2 cellular contexts compared by ENCODE assay signal in the genomic region with DNA sequence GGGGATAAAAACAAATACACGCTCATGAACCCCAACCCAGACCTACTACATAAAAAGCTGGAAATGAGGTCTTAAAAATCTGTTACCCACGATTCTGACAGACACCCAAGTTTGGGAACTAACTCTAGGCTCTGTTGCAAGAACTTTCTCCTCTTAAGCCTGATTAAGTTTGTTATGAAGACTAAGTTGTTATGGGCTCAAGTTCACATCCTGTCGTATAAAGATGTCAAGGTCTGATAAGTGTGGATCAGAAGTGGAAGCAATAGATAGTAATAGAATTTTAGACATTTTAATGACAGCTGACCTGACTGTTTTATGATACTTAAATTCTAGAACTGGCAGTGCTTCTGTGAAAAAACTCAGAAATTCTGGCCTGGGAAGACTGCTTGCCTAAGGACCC.
TF ChIP-seq lines count a peak whose summit lies in the region.

No MANE protein-coding gene starts in this region.

TF ChIP-seq in liver, 16 proteins besides CTCF, POLR2A, EP300 and RAD21:
- TF ChIP-seq FOXA1 (IDR thresholded peaks at IDR 0.05) (no peak), YY1 (IDR thresholded peaks at IDR 0.05) (no peak), HNF4G (IDR thresholded peaks at IDR 0.05) (no peak), SP1 (IDR thresholded peaks at IDR 0.05) (no peak), JUND (IDR thresholded peaks at IDR 0.05) (no peak), NR2F2 (IDR thresholded peaks at IDR 0.05) (no peak), EGR1 (IDR thresholded peaks at IDR 0.05; ENCODE audit: low read depth in 2 of 2) (no peak)
- TF ChIP-seq, protein P1, sequence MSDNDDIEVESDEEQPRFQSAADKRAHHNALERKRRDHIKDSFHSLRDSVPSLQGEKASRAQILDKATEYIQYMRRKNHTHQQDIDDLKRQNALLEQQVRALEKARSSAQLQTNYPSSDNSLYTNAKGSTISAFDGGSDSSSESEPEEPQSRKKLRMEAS (IDR thresholded peaks at IDR 0.05), result no peak
- TF ChIP-seq, protein P2, sequence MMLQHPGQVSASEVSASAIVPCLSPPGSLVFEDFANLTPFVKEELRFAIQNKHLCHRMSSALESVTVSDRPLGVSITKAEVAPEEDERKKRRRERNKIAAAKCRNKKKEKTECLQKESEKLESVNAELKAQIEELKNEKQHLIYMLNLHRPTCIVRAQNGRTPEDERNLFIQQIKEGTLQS (IDR thresholded peaks at IDR 0.05), result no peak
- TF ChIP-seq, protein P3, sequence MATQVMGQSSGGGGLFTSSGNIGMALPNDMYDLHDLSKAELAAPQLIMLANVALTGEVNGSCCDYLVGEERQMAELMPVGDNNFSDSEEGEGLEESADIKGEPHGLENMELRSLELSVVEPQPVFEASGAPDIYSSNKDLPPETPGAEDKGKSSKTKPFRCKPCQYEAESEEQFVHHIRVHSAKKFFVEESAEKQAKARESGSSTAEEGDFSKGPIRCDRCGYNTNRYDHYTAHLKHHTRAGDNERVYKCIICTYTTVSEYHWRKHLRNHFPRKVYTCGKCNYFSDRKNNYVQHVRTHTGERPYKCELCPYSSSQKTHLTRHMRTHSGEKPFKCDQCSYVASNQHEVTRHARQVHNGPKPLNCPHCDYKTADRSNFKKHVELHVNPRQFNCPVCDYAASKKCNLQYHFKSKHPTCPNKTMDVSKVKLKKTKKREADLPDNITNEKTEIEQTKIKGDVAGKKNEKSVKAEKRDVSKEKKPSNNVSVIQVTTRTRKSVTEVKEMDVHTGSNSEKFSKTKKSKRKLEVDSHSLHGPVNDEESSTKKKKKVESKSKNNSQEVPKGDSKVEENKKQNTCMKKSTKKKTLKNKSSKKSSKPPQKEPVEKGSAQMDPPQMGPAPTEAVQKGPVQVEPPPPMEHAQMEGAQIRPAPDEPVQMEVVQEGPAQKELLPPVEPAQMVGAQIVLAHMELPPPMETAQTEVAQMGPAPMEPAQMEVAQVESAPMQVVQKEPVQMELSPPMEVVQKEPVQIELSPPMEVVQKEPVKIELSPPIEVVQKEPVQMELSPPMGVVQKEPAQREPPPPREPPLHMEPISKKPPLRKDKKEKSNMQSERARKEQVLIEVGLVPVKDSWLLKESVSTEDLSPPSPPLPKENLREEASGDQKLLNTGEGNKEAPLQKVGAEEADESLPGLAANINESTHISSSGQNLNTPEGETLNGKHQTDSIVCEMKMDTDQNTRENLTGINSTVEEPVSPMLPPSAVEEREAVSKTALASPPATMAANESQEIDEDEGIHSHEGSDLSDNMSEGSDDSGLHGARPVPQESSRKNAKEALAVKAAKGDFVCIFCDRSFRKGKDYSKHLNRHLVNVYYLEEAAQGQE (IDR thresholded peaks at IDR 0.05), result no peak
TF ChIP-seq in liver: peak in this region for 0.

TF ChIP-seq in HepG2, 621 proteins besides CTCF, POLR2A, EP300 and RAD21:
- TF ChIP-seq NFATC3 (CRISPR knock-in tag; IDR thresholded peaks at IDR 0.05) (no peak), DMAP1 (CRISPR knock-in tag; IDR thresholded peaks at IDR 0.05) (no peak), ZNF781 (CRISPR knock-in tag; IDR thresholded peaks at IDR 0.05; ENCODE audit: borderline replicate concordance, not compliant biosample characterization) (no peak), GPN1 (CRISPR knock-in tag; IDR thresholded peaks at IDR 0.05; ENCODE audit: borderline replicate concordance) (no peak), RFXANK (CRISPR knock-in tag; IDR thresholded peaks at IDR 0.05) (no peak), PITX1 (CRISPR knock-in tag; IDR thresholded peaks at IDR 0.05) (no peak), HNRNPL (IDR thresholded peaks at IDR 0.05; ENCODE audit: low read depth, low read length) (no peak), ZEB1 (IDR thresholded peaks at IDR 0.05; ENCODE audit: insufficient replicate concordance, low read depth) (no peak), ZSCAN20 (CRISPR knock-in tag; IDR thresholded peaks at IDR 0.05; ENCODE audit: borderline replicate concordance) (no peak), EEA1 (CRISPR knock-in tag; IDR thresholded peaks at IDR 0.05; ENCODE audit: borderline replicate concordance) (no peak)
- TF ChIP-seq, protein P4, sequence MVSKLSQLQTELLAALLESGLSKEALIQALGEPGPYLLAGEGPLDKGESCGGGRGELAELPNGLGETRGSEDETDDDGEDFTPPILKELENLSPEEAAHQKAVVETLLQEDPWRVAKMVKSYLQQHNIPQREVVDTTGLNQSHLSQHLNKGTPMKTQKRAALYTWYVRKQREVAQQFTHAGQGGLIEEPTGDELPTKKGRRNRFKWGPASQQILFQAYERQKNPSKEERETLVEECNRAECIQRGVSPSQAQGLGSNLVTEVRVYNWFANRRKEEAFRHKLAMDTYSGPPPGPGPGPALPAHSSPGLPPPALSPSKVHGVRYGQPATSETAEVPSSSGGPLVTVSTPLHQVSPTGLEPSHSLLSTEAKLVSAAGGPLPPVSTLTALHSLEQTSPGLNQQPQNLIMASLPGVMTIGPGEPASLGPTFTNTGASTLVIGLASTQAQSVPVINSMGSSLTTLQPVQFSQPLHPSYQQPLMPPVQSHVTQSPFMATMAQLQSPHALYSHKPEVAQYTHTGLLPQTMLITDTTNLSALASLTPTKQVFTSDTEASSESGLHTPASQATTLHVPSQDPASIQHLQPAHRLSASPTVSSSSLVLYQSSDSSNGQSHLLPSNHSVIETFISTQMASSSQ (IDR thresholded peaks at IDR 0.05; ENCODE audit: low read depth), result no peak
- TF ChIP-seq, protein P4 (CRISPR knock-in tag; IDR thresholded peaks at IDR 0.05; ENCODE audit: borderline replicate concordance), result no peak
- TF ChIP-seq, protein P5, sequence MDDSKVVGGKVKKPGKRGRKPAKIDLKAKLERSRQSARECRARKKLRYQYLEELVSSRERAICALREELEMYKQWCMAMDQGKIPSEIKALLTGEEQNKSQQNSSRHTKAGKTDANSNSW (CRISPR knock-in tag; IDR thresholded peaks at IDR 0.05; ENCODE audit: borderline replicate concordance), result no peak
